10 cellular contexts compared by ENCODE assay signal in the genomic region with DNA sequence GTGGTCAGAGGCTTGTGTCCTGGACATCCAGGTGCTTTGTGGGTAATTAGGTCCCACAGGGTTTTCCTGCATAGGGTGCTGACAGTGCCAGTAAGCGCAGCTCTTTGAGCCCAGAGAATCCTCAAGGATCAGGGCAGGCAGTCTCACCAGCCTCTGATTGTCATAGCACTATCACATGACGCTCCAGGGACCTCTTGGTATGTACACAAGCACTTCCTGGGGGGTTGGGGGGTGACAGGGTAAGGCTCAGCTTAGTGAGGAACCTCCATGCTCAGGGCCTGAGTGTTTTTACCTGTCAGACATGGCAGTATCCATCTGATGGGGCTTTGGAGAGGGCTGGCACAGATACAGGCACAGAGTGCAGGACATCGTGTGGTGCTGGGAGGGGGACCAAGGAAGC. TPM values are rescaled to one million over a fixed set of nuclear protein-coding genes. Genes with fewer than 3 reads are reported as not detected.
DNase-seq lines count a peak whose midpoint lies in the region; ATAC-seq and TF ChIP-seq lines count a peak whose summit lies in the region.
"Had no signal": no experiment of that assay in that cellular context is flagged by ENCODE, and none has a peak within 500 bp of the region (broad histone marks: within the 10 kb centered on the region; RNA-seq: fewer than 3 reads in every experiment).

No MANE protein-coding gene starts in this region.

- H3K36me3 Mint-ChIP-seq in IgD-negative memory B cell = no peaks in the 10 kb centered on the region
- peaks cover 12% of the 10 kb centered on the region for H3K36me3 Mint-ChIP-seq in activated CD8-positive, alpha-beta T cell treated with anti-CD3 and anti-CD28 coated beads for 36 hours (ENCODE audit: low read depth)

- no peaks in the 10 kb centered on the region for H3K9me3 Mint-ChIP-seq in IgD-negative memory B cell
- H3K9me3 Mint-ChIP-seq in activated CD8-positive, alpha-beta T cell treated with anti-CD3 and anti-CD28 coated beads for 36 hours = no peaks in the 10 kb centered on the region

- no peak for TF ChIP-seq EP300 in tibial nerve (IDR thresholded peaks at IDR 0.05)

- no peak overlapping the region for H3K4me3 ChIP-seq in A673 (ENCODE audit: low read depth, low read length, poor library complexity, severe bottlenecking)
- no peak overlapping the region for H3K4me3 ChIP-seq in tibial nerve
- no peak overlapping the region for H3K4me3 ChIP-seq in coronary artery

- peak overlapping the region; percentile 78 to 94 (median 89) for H3K27ac Mint-ChIP-seq in IgD-negative memory B cell
- peak overlapping the region; percentile 81 for H3K27ac Mint-ChIP-seq in activated CD8-positive, alpha-beta T cell treated with anti-CD3 and anti-CD28 coated beads for 36 hours

- no peak for TF ChIP-seq POLR2A in tibial nerve (IDR thresholded peaks at IDR 0.05)

- H3K9me3 ChIP-seq in A673 (ENCODE audit: low read depth, low read length, poor library complexity, severe bottlenecking) = no peaks in the 10 kb centered on the region
- H3K9me3 ChIP-seq in tibial nerve = no peaks in the 10 kb centered on the region

- no peaks in the 10 kb centered on the region for H3K36me3 ChIP-seq in A673 (ENCODE audit: insufficient read depth, low read length, poor library complexity, severe bottlenecking)
- peaks cover 0 to 5% (median 0%) of the 10 kb centered on the region in 3 donors for H3K36me3 ChIP-seq in tibial nerve

- no peaks in the 10 kb centered on the region for H3K27me3 ChIP-seq in A673 (replicated peaks; ENCODE audit: insufficient read depth, low read depth, low read length, poor library complexity)
- H3K27me3 ChIP-seq in tibial nerve = no peaks in the 10 kb centered on the region

- TF ChIP-seq CTCF in A673 (conservative IDR thresholded peaks at IDR 0.05; ENCODE audit: low read depth, low read length) = no peak
- no peak for TF ChIP-seq CTCF in activated CD8-positive, alpha-beta T cell treated with anti-CD3 and anti-CD28 coated beads for 36 hours (IDR thresholded peaks at IDR 0.05)
- TF ChIP-seq CTCF in tibial nerve (IDR thresholded peaks at IDR 0.05) = no peak
- TF ChIP-seq CTCF in coronary artery (IDR thresholded peaks at IDR 0.05) = no peak

- H3K4me1 ChIP-seq in A673 (ENCODE audit: insufficient read depth, low read length, poor library complexity, severe bottlenecking) = peaks cover 34% of the 10 kb centered on the region
- H3K4me1 ChIP-seq in tibial nerve = peaks cover 0 to 47% (median 36%) of the 10 kb centered on the region in 4 donors

- H3K27ac ChIP-seq in A673 (ENCODE audit: low read depth, low read length, poor library complexity, severe bottlenecking) (peak overlapping the region; percentile 16), tibial nerve (peak overlapping the region in 1 of 4 donors; percentile 67), coronary artery (peak overlapping the region in 1 of 2 donors; percentile 9)
- H3K27ac ChIP-seq: C4-2B had no signal

- no peak for ATAC-seq in activated CD8-positive, alpha-beta T cell treated with anti-CD3 and anti-CD28 coated beads for 36 hours
- ATAC-seq in GM21381 (IDR thresholded peaks at IDR 0.05; ENCODE audit: unreplicated experiment) (no peak), HG02981 (IDR thresholded peaks at IDR 0.05; ENCODE audit: unreplicated experiment) (no peak)

- no peaks in the 10 kb centered on the region for H3K27me3 Mint-ChIP-seq in IgD-negative memory B cell
- H3K27me3 Mint-ChIP-seq in activated CD8-positive, alpha-beta T cell treated with anti-CD3 and anti-CD28 coated beads for 36 hours = no peaks in the 10 kb centered on the region

- peak; percentile 30 for DNase-seq in A673 (ENCODE audit: low spot score)
- peak; percentile 70 for DNase-seq in activated CD8-positive, alpha-beta T cell treated with anti-CD3 and anti-CD28 coated beads for 36 hours
- DNase-seq in fibroblast of gingiva (ENCODE audit: low read depth) = peak; percentile 21
- DNase-seq in tibial nerve (ENCODE audit: low spot score in 2 of 2) = no peak
- no peak for DNase-seq in coronary artery (ENCODE audit: low spot score)
- DNase-seq: midbrain had no signal

- CTCF ChIA-PET in A673 (lab: Charles Lee) = no interaction called here
- CTCF ChIA-PET in activated CD8-positive, alpha-beta T cell treated with anti-CD3 and anti-CD28 coated beads for 36 hours (lab: Charles Lee) = interaction anchor here (0.8 to 7.4 kb wide), 6 partner anchors 9 to 94 kb away, joined by 3 to 83 read pairs (median 5); no protein-coding TSS in a partner anchor

- 71 to 81% methylated on average over 1 to 3 of the region's 3 CpGs for WGBS in tibial nerve, 2 donors

- BruUV-seq in A673 (replicated peaks; lab: Mats Ljungman, UMichigan) = no TSS peak

- H3K4me1 Mint-ChIP-seq in IgD-negative memory B cell = peaks cover 25 to 35% (median 34%) of the 10 kb centered on the region in 3 donors
- peaks cover 81% of the 10 kb centered on the region for H3K4me1 Mint-ChIP-seq in activated CD8-positive, alpha-beta T cell treated with anti-CD3 and anti-CD28 coated beads for 36 hours (ENCODE audit: low read depth)

- intact Hi-C loops in A673 (cut with micrococcal nuclease; ENCODE audit: unreplicated experiment) = no loop called here
- intact Hi-C loops in activated CD8-positive, alpha-beta T cell treated with anti-CD3 and anti-CD28 coated beads for 36 hours (cut with micrococcal nuclease) = no loop called here

- POLR2A ChIA-PET in A673 (lab: Charles Lee; ENCODE audit: low non-redundant PET) = no interaction called here
- POLR2A ChIA-PET in activated CD8-positive, alpha-beta T cell treated with anti-CD3 and anti-CD28 coated beads for 36 hours (lab: Charles Lee) = interaction anchor here (0.5 to 2.6 kb wide), 5 partner anchors 11 to 240 kb away, joined by 3 to 10 read pairs (median 3); no protein-coding TSS in a partner anchor

- H3K4me3 Mint-ChIP-seq in IgD-negative memory B cell = peak overlapping the region; percentile 36 to 99 (median 56)
- H3K4me3 Mint-ChIP-seq in activated CD8-positive, alpha-beta T cell treated with anti-CD3 and anti-CD28 coated beads for 36 hours = no peak overlapping the region

RNA-seq across cellular contexts. Expression of a gene that starts 27.9 kb away (rescaled TPM):
- 0.94 and 1.3 TPM in 2 replicates for total RNA-seq in A673 (2021)
- not detected for polyA plus RNA-seq in IgD-negative memory B cell
- under 1 TPM; 0.65 to 0.95 TPM for total RNA-seq in activated CD8-positive, alpha-beta T cell treated with anti-CD3 and anti-CD28 coated beads for 36 hours
- total RNA-seq in tibial nerve = 1 to 10 TPM; 9.0 to 9.6 (median 9.4) TPM

Comparison
In these comparisons a context has a peak if more than half of its experiments do, and no peak if none do; other contexts are left out.
1. DNase-seq: peak in A673 (single experiment), activated CD8-positive, alpha-beta T cell treated with anti-CD3 and anti-CD28 coated beads for 36 hours (single experiment) and fibroblast of gingiva (single experiment); none in tibial nerve (0 of 2) and coronary artery (single experiment).